14 cellular contexts compared by ENCODE assay signal in genomic region chr22:29751139-29751538, GRCh38. TPM values are rescaled to one million over a fixed set of nuclear protein-coding genes. Genes with fewer than 3 reads are reported as not detected.
DNase-seq lines count a peak whose midpoint lies in the region; ATAC-seq and TF ChIP-seq lines count a peak whose summit lies in the region.
"Had no signal": no experiment of that assay in that cellular context is flagged by ENCODE, and none has a peak within 500 bp of the region (broad histone marks: within the 10 kb centered on the region; RNA-seq: fewer than 3 reads in every experiment).

No MANE protein-coding gene starts in this region.

- peak; percentile 74 for DNase-seq in activated CD4-positive, alpha-beta T cell treated with anti-CD3 and anti-CD28 coated beads, Interleukin-2, amount 10 ng/mL, durations not matched to agents 24 days and 14 days
- no peak for DNase-seq in activated CD4-positive, alpha-beta T cell treated with anti-CD3 and anti-CD28 coated beads, Interleukin-2, amount 50 U/mL, for 4 hours
- peak; percentile 48 to 82 for DNase-seq in NOMO-1 (lab: John Stamatoyannopoulos, UW; ENCODE audit: unreplicated experiment in 2 of 2)
- DNase-seq in activated T-helper 2 cell treated with anti-CD3 and anti-CD28 coated beads, Interferon-gamma antibody, Interleukin-2, Interleukin-4, amounts not matched to agents 10 μg/mL and 5 μg/mL and 100 μg/mL, durations not matched to agents 14 hours and 24 hours and 36 hours (ENCODE audit: low spot score) = no peak
- no peak for DNase-seq in natural killer cell
- no peak for DNase-seq in SHP77 (lab: John Stamatoyannopoulos, UW)
- no peak for DNase-seq in NCI-H187 treated with DMSO at 0.1 percent for 48 hours (lab: John Stamatoyannopoulos, UW)
- DNase-seq in head of caudate nucleus = no peak
- DNase-seq: ACHN; activated gamma-delta T cell treated with Interleukin-2 at 50 U/mL for 16 hours; effector CD8-positive, alpha-beta T cell; uterus had no signal

- H3K36me3 Mint-ChIP-seq in activated CD4-positive, alpha-beta T cell treated with anti-CD3 and anti-CD28 coated beads, Interleukin-2, amount 10 ng/mL, durations not matched to agents 24 days and 14 days (ENCODE audit: low read depth) = peaks cover 18% of the 10 kb centered on the region
- peaks cover 20% of the 10 kb centered on the region for H3K36me3 Mint-ChIP-seq in activated T-helper 2 cell treated with anti-CD3 and anti-CD28 coated beads, Interferon-gamma antibody, Interleukin-2, Interleukin-4, amounts not matched to agents 10 μg/mL and 5 μg/mL and 100 μg/mL, durations not matched to agents 14 hours and 24 hours and 36 hours (ENCODE audit: low read depth)
- H3K36me3 Mint-ChIP-seq in natural killer cell = no peaks in the 10 kb centered on the region

- no peaks in the 10 kb centered on the region for H3K27me3 Mint-ChIP-seq in activated CD4-positive, alpha-beta T cell treated with anti-CD3 and anti-CD28 coated beads, Interleukin-2, amount 10 ng/mL, durations not matched to agents 24 days and 14 days
- H3K27me3 Mint-ChIP-seq in activated T-helper 2 cell treated with anti-CD3 and anti-CD28 coated beads, Interferon-gamma antibody, Interleukin-2, Interleukin-4, amounts not matched to agents 10 μg/mL and 5 μg/mL and 100 μg/mL, durations not matched to agents 14 hours and 24 hours and 36 hours (ENCODE audit: low read depth) = no peaks in the 10 kb centered on the region
- no peaks in the 10 kb centered on the region for H3K27me3 Mint-ChIP-seq in natural killer cell (ENCODE audit: low read depth in 2 of 2)

- H3K9me3 Mint-ChIP-seq in activated CD4-positive, alpha-beta T cell treated with anti-CD3 and anti-CD28 coated beads, Interleukin-2, amount 10 ng/mL, durations not matched to agents 24 days and 14 days = no peaks in the 10 kb centered on the region
- H3K9me3 Mint-ChIP-seq in activated T-helper 2 cell treated with anti-CD3 and anti-CD28 coated beads, Interferon-gamma antibody, Interleukin-2, Interleukin-4, amounts not matched to agents 10 μg/mL and 5 μg/mL and 100 μg/mL, durations not matched to agents 14 hours and 24 hours and 36 hours = no peaks in the 10 kb centered on the region
- H3K9me3 Mint-ChIP-seq in natural killer cell = no peaks in the 10 kb centered on the region

- peak; percentile 31 to 74 (median 60) for ATAC-seq in natural killer cell

- no peak for TF ChIP-seq CTCF in natural killer cell (IDR thresholded peaks at IDR 0.05)

- H3K27ac Mint-ChIP-seq in activated CD4-positive, alpha-beta T cell treated with anti-CD3 and anti-CD28 coated beads, Interleukin-2, amount 10 ng/mL, durations not matched to agents 24 days and 14 days = peak overlapping the region; percentile 81
- H3K27ac Mint-ChIP-seq in activated T-helper 2 cell treated with anti-CD3 and anti-CD28 coated beads, Interferon-gamma antibody, Interleukin-2, Interleukin-4, amounts not matched to agents 10 μg/mL and 5 μg/mL and 100 μg/mL, durations not matched to agents 14 hours and 24 hours and 36 hours = peak overlapping the region; percentile 72
- H3K27ac Mint-ChIP-seq in natural killer cell = peak overlapping the region; percentile 69 to 77

- intact Hi-C loops in activated CD4-positive, alpha-beta T cell treated with anti-CD3 and anti-CD28 coated beads, Interleukin-2, amount 10 ng/mL, durations not matched to agents 24 days and 14 days (cut with micrococcal nuclease) = no loop called here
- intact Hi-C loops in activated T-helper 2 cell treated with anti-CD3 and anti-CD28 coated beads, Interferon-gamma antibody, Interleukin-2, Interleukin-4, amounts not matched to agents 10 μg/mL and 5 μg/mL and 100 μg/mL, durations not matched to agents 14 hours and 24 hours and 36 hours (cut with micrococcal nuclease) = loop anchor here (5.0 kb wide), 1 partner anchor 49 kb away; no protein-coding TSS in a partner anchor
- intact Hi-C loops in natural killer cell (cut with micrococcal nuclease) = no loop called here
- intact Hi-C loops in head of caudate nucleus (cut with DNase I) = no loop called here

- peaks cover 17% of the 10 kb centered on the region for H3K4me1 Mint-ChIP-seq in activated CD4-positive, alpha-beta T cell treated with anti-CD3 and anti-CD28 coated beads, Interleukin-2, amount 10 ng/mL, durations not matched to agents 24 days and 14 days
- peaks cover 14% of the 10 kb centered on the region for H3K4me1 Mint-ChIP-seq in activated T-helper 2 cell treated with anti-CD3 and anti-CD28 coated beads, Interferon-gamma antibody, Interleukin-2, Interleukin-4, amounts not matched to agents 10 μg/mL and 5 μg/mL and 100 μg/mL, durations not matched to agents 14 hours and 24 hours and 36 hours (ENCODE audit: low read depth)
- peaks cover 28 to 44% of the 10 kb centered on the region in 2 donors for H3K4me1 Mint-ChIP-seq in natural killer cell

- no peak overlapping the region for H3K4me3 Mint-ChIP-seq in activated CD4-positive, alpha-beta T cell treated with anti-CD3 and anti-CD28 coated beads, Interleukin-2, amount 10 ng/mL, durations not matched to agents 24 days and 14 days
- no peak overlapping the region for H3K4me3 Mint-ChIP-seq in activated T-helper 2 cell treated with anti-CD3 and anti-CD28 coated beads, Interferon-gamma antibody, Interleukin-2, Interleukin-4, amounts not matched to agents 10 μg/mL and 5 μg/mL and 100 μg/mL, durations not matched to agents 14 hours and 24 hours and 36 hours (ENCODE audit: low read depth)
- H3K4me3 Mint-ChIP-seq in natural killer cell = no peak overlapping the region

RNA-seq across cellular contexts. Expression of gene ZMAT5, which starts 15.7 kb away (rescaled TPM):
- total RNA-seq in activated CD4-positive, alpha-beta T cell treated with anti-CD3 and anti-CD28 coated beads, Interleukin-2, amount 10 ng/mL, durations not matched to agents 24 days and 14 days = 24.9 and 26.1 TPM in 2 replicates
- 26.0 and 26.9 TPM in 2 replicates for total RNA-seq in activated T-helper 2 cell treated with anti-CD3 and anti-CD28 coated beads, Interferon-gamma antibody, Interleukin-2, Interleukin-4, amounts not matched to agents 10 μg/mL and 5 μg/mL and 100 μg/mL, durations not matched to agents 14 hours and 24 hours and 36 hours
- total RNA-seq in natural killer cell = 10 to 100 TPM; 15.9 to 20.0 (median 16.0) TPM

RNA-seq across cellular contexts. Expression of gene UQCR10, which starts 16.0 kb away (rescaled TPM):
- total RNA-seq in activated CD4-positive, alpha-beta T cell treated with anti-CD3 and anti-CD28 coated beads, Interleukin-2, amount 10 ng/mL, durations not matched to agents 24 days and 14 days = 90.1 and 96.2 TPM in 2 replicates
- total RNA-seq in activated T-helper 2 cell treated with anti-CD3 and anti-CD28 coated beads, Interferon-gamma antibody, Interleukin-2, Interleukin-4, amounts not matched to agents 10 μg/mL and 5 μg/mL and 100 μg/mL, durations not matched to agents 14 hours and 24 hours and 36 hours = 87.7 and 92.4 TPM in 2 replicates
- total RNA-seq in natural killer cell = 10 to 100 TPM; 33.6 to 40.8 (median 35.4) TPM

RNA-seq across cellular contexts. Expression of gene CABP7, which starts 31.3 kb away (rescaled TPM):
- not detected in 2 replicates for total RNA-seq in activated CD4-positive, alpha-beta T cell treated with anti-CD3 and anti-CD28 coated beads, Interleukin-2, amount 10 ng/mL, durations not matched to agents 24 days and 14 days
- 0.05 TPM in 1 of 2 replicates, not detected in the other for total RNA-seq in activated T-helper 2 cell treated with anti-CD3 and anti-CD28 coated beads, Interferon-gamma antibody, Interleukin-2, Interleukin-4, amounts not matched to agents 10 μg/mL and 5 μg/mL and 100 μg/mL, durations not matched to agents 14 hours and 24 hours and 36 hours
- total RNA-seq in natural killer cell = under 1 TPM; 0.35 to 0.93 (median 0.54) TPM
- total RNA-seq: LHCN-M2, right atrium auricular region had no signal

Comparison
In these comparisons a context has a peak if more than half of its experiments do, and no peak if none do; other contexts are left out.
1. DNase-seq: peak in activated CD4-positive, alpha-beta T cell treated with anti-CD3 and anti-CD28 coated beads, Interleukin-2, amount 10 ng/mL, durations not matched to agents 24 days and 14 days (single experiment) and NOMO-1 (2 of 2); none in activated CD4-positive, alpha-beta T cell treated with anti-CD3 and anti-CD28 coated beads, Interleukin-2, amount 50 U/mL, for 4 hours (0 of 2), activated T-helper 2 cell treated with anti-CD3 and anti-CD28 coated beads, Interferon-gamma antibody, Interleukin-2, Interleukin-4, amounts not matched to agents 10 μg/mL and 5 μg/mL and 100 μg/mL, durations not matched to agents 14 hours and 24 hours and 36 hours (single experiment), natural killer cell (single experiment), SHP77 (0 of 2), NCI-H187 treated with DMSO at 0.1 percent for 48 hours (single experiment) and head of caudate nucleus (0 of 42).
2. Peak in every context shown above with its lines, with median percentiles within 50 percentile points of each other: H3K27ac Mint-ChIP-seq.